24 cellular contexts compared by ENCODE assay signal in the genomic region with DNA sequence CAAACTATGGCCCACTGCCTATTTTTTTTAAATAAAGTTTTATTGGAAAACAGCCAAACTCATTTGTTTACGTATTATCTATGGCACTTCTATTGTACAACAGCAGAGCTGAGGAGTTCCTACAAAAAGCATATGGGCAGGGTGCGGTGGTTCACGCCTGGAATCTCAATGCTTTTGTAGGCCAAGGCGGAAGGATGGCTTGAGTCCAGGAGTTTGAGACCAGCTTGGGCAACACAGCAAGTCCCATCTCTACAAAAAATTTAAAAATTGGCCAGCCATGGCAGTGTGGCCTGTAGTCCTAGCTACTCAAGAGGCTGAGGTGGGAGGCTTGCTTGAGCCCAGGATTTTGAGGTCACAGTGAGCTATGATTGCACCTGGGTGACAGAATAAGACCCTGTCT.
DNase-seq lines count a peak whose midpoint lies in the region; ATAC-seq and TF ChIP-seq lines count a peak whose summit lies in the region.
"Had no signal": no experiment of that assay in that cellular context is flagged by ENCODE, and none has a peak within 500 bp of the region (broad histone marks: within the 10 kb centered on the region; RNA-seq: fewer than 3 reads in every experiment).

No MANE protein-coding gene starts in this region.

- H3K36me3 ChIP-seq in colonic mucosa (no peaks in the 10 kb centered on the region), PC-3 (ENCODE audit: low read depth, low read length) (no peaks in the 10 kb centered on the region)
- H3K36me3 ChIP-seq: BE2C, BLaER1 had no signal

- intact Hi-C loops in colonic mucosa (cut with DNase I) (no loop called here), PC-3 (cut with micrococcal nuclease) (no loop called here)

- H3K4me3 ChIP-seq in colonic mucosa (no peak overlapping the region), PC-3 (ENCODE audit: low read length) (no peak overlapping the region)
- H3K4me3 ChIP-seq: BLaER1 had no signal

- no peak overlapping the region for H3K4me2 ChIP-seq in PC-3 (ENCODE audit: low read length)
- H3K4me2 ChIP-seq: BLaER1 had no signal

- H3K4me1 Mint-ChIP-seq in nephron progenitor cell (peaks cover 95% of the 10 kb centered on the region), endothelial cell (ENCODE audit: unreplicated experiment) (peaks cover 9% of the 10 kb centered on the region)
- H3K4me1 Mint-ChIP-seq: CD14-positive monocyte; CD4-positive, alpha-beta memory T cell; CD4-positive, CD25-positive, alpha-beta regulatory T cell; CD8-positive, alpha-beta memory T cell had no signal

- CTCF ChIA-PET in PC-3 (lab: Charles Lee) = no interaction called here

- no peaks in the 10 kb centered on the region for H3K9me3 ChIP-seq in colonic mucosa
- H3K9me3 ChIP-seq in PC-3 (ENCODE audit: low read length) = no peaks in the 10 kb centered on the region
- H3K9me3 ChIP-seq: BE2C, BLaER1 had no signal

- no peaks in the 10 kb centered on the region for H3K4me1 ChIP-seq in colonic mucosa
- H3K4me1 ChIP-seq in PC-3 (ENCODE audit: insufficient read depth, low read length) = no peaks in the 10 kb centered on the region

- H3K79me2 ChIP-seq in PC-3 (ENCODE audit: low read length) = no peaks in the 10 kb centered on the region

- no peak overlapping the region for H2AFZ ChIP-seq in PC-3 (ENCODE audit: low read length)

- H4K20me1 ChIP-seq in PC-3 (ENCODE audit: low read length) = no peaks in the 10 kb centered on the region
- H4K20me1 ChIP-seq: BLaER1 had no signal

- H3K27ac Mint-ChIP-seq in nephron progenitor cell (peak overlapping the region; percentile 31), endothelial cell (ENCODE audit: unreplicated experiment) (no peak overlapping the region)
- H3K27ac Mint-ChIP-seq: CD14-positive monocyte; CD4-positive, alpha-beta memory T cell; CD4-positive, CD25-positive, alpha-beta regulatory T cell; CD8-positive, alpha-beta memory T cell had no signal

- TF ChIP-seq CTCF in VCaP (conservative IDR thresholded peaks at IDR 0.05) = no peak
- no peak for TF ChIP-seq CTCF in nephron progenitor cell (IDR thresholded peaks at IDR 0.05)
- TF ChIP-seq CTCF in endothelial cell (IDR thresholded peaks at IDR 0.05; ENCODE audit: unreplicated experiment) = no peak
- no peak for TF ChIP-seq CTCF in colonic mucosa (IDR thresholded peaks at IDR 0.05)
- no peak for TF ChIP-seq CTCF in PC-3 (conservative IDR thresholded peaks at IDR 0.05; ENCODE audit: low read depth, low read length)

- in situ Hi-C loops in G401 (cut with HindIII; ENCODE audit: low sequenced_read_pairs) = no loop called here

- ATAC-seq in PC-3 = no peak

- H3K36me3 Mint-ChIP-seq in nephron progenitor cell (ENCODE audit: low read depth) (peaks cover 4% of the 10 kb centered on the region), endothelial cell (ENCODE audit: low read depth, unreplicated experiment) (no peaks in the 10 kb centered on the region)
- H3K36me3 Mint-ChIP-seq: CD14-positive monocyte; CD4-positive, alpha-beta memory T cell; CD4-positive, CD25-positive, alpha-beta regulatory T cell; CD8-positive, alpha-beta memory T cell had no signal

- H3K27me3 Mint-ChIP-seq in nephron progenitor cell (ENCODE audit: low read depth, poor library complexity) (peaks cover 2% of the 10 kb centered on the region), endothelial cell (ENCODE audit: unreplicated experiment) (no peaks in the 10 kb centered on the region)

- BruUV-seq in PC-3 (replicated peaks; lab: Mats Ljungman, UMichigan) = no TSS peak

- no peaks in the 10 kb centered on the region for H3K9me2 ChIP-seq in PC-3 (replicated peaks; ENCODE audit: low read length)

- H3K4me3 Mint-ChIP-seq in nephron progenitor cell (no peak overlapping the region), endothelial cell (ENCODE audit: unreplicated experiment) (no peak overlapping the region)
- H3K4me3 Mint-ChIP-seq: CD14-positive monocyte; CD4-positive, alpha-beta memory T cell; CD4-positive, CD25-positive, alpha-beta regulatory T cell; CD8-positive, alpha-beta memory T cell had no signal

- H3K9me3 Mint-ChIP-seq in nephron progenitor cell (no peaks in the 10 kb centered on the region), endothelial cell (ENCODE audit: unreplicated experiment) (no peaks in the 10 kb centered on the region)
- H3K9me3 Mint-ChIP-seq: CD4-positive, alpha-beta memory T cell; CD8-positive, alpha-beta memory T cell had no signal

- POLR2A ChIA-PET in PC-3 (lab: Charles Lee; ENCODE audit: unreplicated experiment) = no interaction called here

- no peaks in the 10 kb centered on the region for H3F3A ChIP-seq in PC-3 (ENCODE audit: low read length, unreplicated experiment)

- H3K27me3 ChIP-seq in colonic mucosa = no peaks in the 10 kb centered on the region
- peaks cover 20% of the 10 kb centered on the region; the same call in 1 of the 2 replicates for H3K27me3 ChIP-seq in PC-3 (ENCODE audit: low read length)
- H3K27me3 ChIP-seq: BE2C, BLaER1 had no signal

- DNase-seq in G401 (ENCODE audit: low spot score) (peak; percentile 75), cerebellar cortex (ENCODE audit: low spot score) (peak; percentile 71), nephron progenitor cell (no peak), kidney tubule cell (ENCODE audit: low spot score) (no peak), endothelial cell (ENCODE audit: low spot score) (no peak), colonic mucosa (no peak), PC-3 (no peak)
- DNase-seq: 8988T; ACHN; BE2C; CD4-positive, alpha-beta memory T cell; CD4-positive, CD25-positive, alpha-beta regulatory T cell; CD8-positive, alpha-beta memory T cell; COR-L47; DMS 273 treated with DMSO at 0.1 percent for 48 hours; DMS153; DMS53; DMS79; DND-41; EL; GF-D8 had no signal

- H3K27ac ChIP-seq in VCaP (peak overlapping the region; percentile 64), colonic mucosa (no peak overlapping the region), PC-3 (ENCODE audit: low read length) (no peak overlapping the region)
- H3K27ac ChIP-seq: BLaER1 had no signal

- no peak overlapping the region for H3K9ac ChIP-seq in colonic mucosa (ENCODE audit: low read depth in 2 of 2, low read length in 2 of 2)
- no peak overlapping the region for H3K9ac ChIP-seq in PC-3 (ENCODE audit: low read length)
- H3K9ac ChIP-seq: BLaER1 had no signal

Comparison
In these comparisons a context has a peak if more than half of its experiments do, and no peak if none do; other contexts are left out.
1. DNase-seq: peak in G401 (single experiment) and cerebellar cortex (single experiment); none in nephron progenitor cell (single experiment), kidney tubule cell (single experiment), endothelial cell (single experiment), colonic mucosa (single experiment) and PC-3 (single experiment).